Comparison of ENCODE assay signal across 1 cellular context in genomic region chr1:24779689-24780464, GRCh38.
TF ChIP-seq lines count a peak whose summit lies in the region.

No MANE protein-coding gene starts in this region.

TF ChIP-seq in HEK293, 187 proteins besides CTCF, POLR2A, EP300 and RAD21 (continued from another document):
- TF ChIP-seq, protein P1, sequence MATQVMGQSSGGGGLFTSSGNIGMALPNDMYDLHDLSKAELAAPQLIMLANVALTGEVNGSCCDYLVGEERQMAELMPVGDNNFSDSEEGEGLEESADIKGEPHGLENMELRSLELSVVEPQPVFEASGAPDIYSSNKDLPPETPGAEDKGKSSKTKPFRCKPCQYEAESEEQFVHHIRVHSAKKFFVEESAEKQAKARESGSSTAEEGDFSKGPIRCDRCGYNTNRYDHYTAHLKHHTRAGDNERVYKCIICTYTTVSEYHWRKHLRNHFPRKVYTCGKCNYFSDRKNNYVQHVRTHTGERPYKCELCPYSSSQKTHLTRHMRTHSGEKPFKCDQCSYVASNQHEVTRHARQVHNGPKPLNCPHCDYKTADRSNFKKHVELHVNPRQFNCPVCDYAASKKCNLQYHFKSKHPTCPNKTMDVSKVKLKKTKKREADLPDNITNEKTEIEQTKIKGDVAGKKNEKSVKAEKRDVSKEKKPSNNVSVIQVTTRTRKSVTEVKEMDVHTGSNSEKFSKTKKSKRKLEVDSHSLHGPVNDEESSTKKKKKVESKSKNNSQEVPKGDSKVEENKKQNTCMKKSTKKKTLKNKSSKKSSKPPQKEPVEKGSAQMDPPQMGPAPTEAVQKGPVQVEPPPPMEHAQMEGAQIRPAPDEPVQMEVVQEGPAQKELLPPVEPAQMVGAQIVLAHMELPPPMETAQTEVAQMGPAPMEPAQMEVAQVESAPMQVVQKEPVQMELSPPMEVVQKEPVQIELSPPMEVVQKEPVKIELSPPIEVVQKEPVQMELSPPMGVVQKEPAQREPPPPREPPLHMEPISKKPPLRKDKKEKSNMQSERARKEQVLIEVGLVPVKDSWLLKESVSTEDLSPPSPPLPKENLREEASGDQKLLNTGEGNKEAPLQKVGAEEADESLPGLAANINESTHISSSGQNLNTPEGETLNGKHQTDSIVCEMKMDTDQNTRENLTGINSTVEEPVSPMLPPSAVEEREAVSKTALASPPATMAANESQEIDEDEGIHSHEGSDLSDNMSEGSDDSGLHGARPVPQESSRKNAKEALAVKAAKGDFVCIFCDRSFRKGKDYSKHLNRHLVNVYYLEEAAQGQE (tag by site-specific recombination; IDR thresholded peaks at IDR 0.05), result no peak
- TF ChIP-seq PRDM6 (tag by site-specific recombination; IDR thresholded peaks at IDR 0.05), result peak; percentile 16; the same call in 1 of the 2 replicates
- TF ChIP-seq ZNF843 (tag by site-specific recombination; IDR thresholded peaks at IDR 0.05), result 0 out of 2 replicates have a peak, but pooled peaks have one; percentile 13
- TF ChIP-seq TRIM28 (IDR thresholded peaks at IDR 0.05; ENCODE audit: borderline replicate concordance, low read length), result no peak
- TF ChIP-seq ZNF623 (tag by site-specific recombination; IDR thresholded peaks at IDR 0.05), result no peak
- TF ChIP-seq INSM2 (tag by site-specific recombination; IDR thresholded peaks at IDR 0.05), result no peak
- no peak for TF ChIP-seq MYNN (tag by site-specific recombination; IDR thresholded peaks at IDR 0.05; ENCODE audit: borderline replicate concordance)
- 0 out of 2 replicates have a peak, but pooled peaks have one; percentile 24 for TF ChIP-seq ZNF600 (tag by site-specific recombination; IDR thresholded peaks at IDR 0.05)
- TF ChIP-seq YY2 (tag by site-specific recombination; IDR thresholded peaks at IDR 0.05), result no peak
- TF ChIP-seq ZNF664 (tag by site-specific recombination; IDR thresholded peaks at IDR 0.05), result peak; percentile 49; the same call in 1 of the 2 replicates
- no peak for TF ChIP-seq ZNF501 (tag by site-specific recombination; IDR thresholded peaks at IDR 0.05)
- TF ChIP-seq, protein P2, sequence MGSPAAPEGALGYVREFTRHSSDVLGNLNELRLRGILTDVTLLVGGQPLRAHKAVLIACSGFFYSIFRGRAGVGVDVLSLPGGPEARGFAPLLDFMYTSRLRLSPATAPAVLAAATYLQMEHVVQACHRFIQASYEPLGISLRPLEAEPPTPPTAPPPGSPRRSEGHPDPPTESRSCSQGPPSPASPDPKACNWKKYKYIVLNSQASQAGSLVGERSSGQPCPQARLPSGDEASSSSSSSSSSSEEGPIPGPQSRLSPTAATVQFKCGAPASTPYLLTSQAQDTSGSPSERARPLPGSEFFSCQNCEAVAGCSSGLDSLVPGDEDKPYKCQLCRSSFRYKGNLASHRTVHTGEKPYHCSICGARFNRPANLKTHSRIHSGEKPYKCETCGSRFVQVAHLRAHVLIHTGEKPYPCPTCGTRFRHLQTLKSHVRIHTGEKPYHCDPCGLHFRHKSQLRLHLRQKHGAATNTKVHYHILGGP (tag by site-specific recombination; IDR thresholded peaks at IDR 0.05), result no peak
- TF ChIP-seq ZNF610 (tag by site-specific recombination; IDR thresholded peaks at IDR 0.05; ENCODE audit: borderline replicate concordance), result no peak
- no peak for TF ChIP-seq IKZF3 (tag by site-specific recombination; IDR thresholded peaks at IDR 0.05)
- TF ChIP-seq ZNF747 (tag by site-specific recombination; IDR thresholded peaks at IDR 0.05), result no peak
- no peak for TF ChIP-seq ZNF366 (tag by site-specific recombination; conservative IDR thresholded peaks at IDR 0.05)
TF ChIP-seq in HEK293: peak in this region for 4.
